ENCODE assay signal across 8 cellular contexts in the genomic region with DNA sequence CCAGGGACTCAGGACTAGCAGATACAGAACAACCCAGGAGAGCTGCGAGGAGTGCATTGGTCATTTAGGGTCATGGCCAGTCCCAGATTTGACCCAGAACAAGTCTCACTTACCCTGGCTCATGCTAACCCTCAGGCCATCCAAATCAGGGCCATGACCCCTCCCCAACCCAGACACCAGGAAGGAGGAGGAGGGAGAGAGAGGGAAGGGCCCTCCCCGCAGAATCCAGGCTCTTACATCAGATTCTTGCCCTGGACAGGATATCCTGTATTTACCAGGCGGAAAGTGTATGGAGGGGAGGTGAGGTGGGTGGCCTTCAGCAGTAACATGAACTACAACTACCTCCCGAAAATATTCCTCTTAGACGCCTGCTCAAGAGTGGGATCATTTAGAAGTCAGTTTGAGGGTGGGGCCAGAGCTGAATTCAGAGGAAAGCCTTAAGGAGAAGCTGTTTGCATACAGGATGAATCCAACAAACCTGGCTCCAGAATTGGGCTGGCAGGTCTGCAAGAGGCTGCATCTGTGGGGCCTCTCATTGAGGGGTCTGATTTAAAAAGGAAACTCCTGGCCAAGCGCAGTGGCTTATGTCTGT. TPM values are rescaled to one million over a fixed set of nuclear protein-coding genes. Genes with fewer than 3 reads are reported as not detected.
DNase-seq lines count a peak whose midpoint lies in the region; ATAC-seq, FAIRE-seq and TF ChIP-seq lines count a peak whose summit lies in the region.

No MANE protein-coding gene starts in this region.

- H3K27me3 ChIP-seq in GM23338 (ENCODE audit: insufficient read depth), result no peaks in the 10 kb centered on the region
- no peaks in the 10 kb centered on the region for H3K27me3 ChIP-seq in sigmoid colon
- no peaks in the 10 kb centered on the region for H3K27me3 ChIP-seq in small intestine (ENCODE audit: control insufficient read depth in 2 of 2, insufficient read depth in 2 of 2, low read length in 2 of 2)

- no peaks in the 10 kb centered on the region for H3K9me3 Mint-ChIP-seq in GM23338

- intact Hi-C loops in sigmoid colon (cut with DNase I), result loop anchor here (5.0 kb wide), 2 partner anchors 192 to 297 kb away; partner anchors contain the start of gene TMEM106A

- no peaks in the 10 kb centered on the region for H3K9me2 ChIP-seq in GM23338 (ENCODE audit: insufficient read depth)

- DNase-seq in GM23338 (ENCODE audit: low spot score) (no peak), RWPE1 (ENCODE audit: low spot score) (no peak), fibroblast of mammary gland (ENCODE audit: low read depth) (peak; percentile 31), sigmoid colon (no peak), GM10266 (ENCODE audit: extremely low spot score) (no peak), NCI-H1105 (lab: John Stamatoyannopoulos, UW) (no peak), small intestine (no peak)

- H3K4me1 ChIP-seq in GM23338 (ENCODE audit: insufficient read depth), result peaks cover 22% of the 10 kb centered on the region
- peaks cover 0 to 52% (median 44%) of the 10 kb centered on the region in 4 donors for H3K4me1 ChIP-seq in sigmoid colon
- peaks cover 1 to 3% of the 10 kb centered on the region in 2 donors for H3K4me1 ChIP-seq in small intestine (ENCODE audit: control insufficient read depth in 2 of 2, insufficient read depth in 1 of 2, low read depth in 1 of 2, low read length in 1 of 2)

- H3F3A ChIP-seq in GM23338 (replicated peaks; ENCODE audit: low read depth), result peaks cover 15% of the 10 kb centered on the region; the same call in 1 of the 2 replicates

- CTCF ChIA-PET in RWPE1 (lab: Yijun Ruan, JAX), result no interaction called here

- ATAC-seq in GM23338, result no peak
- no peak for ATAC-seq in HG03025 (IDR thresholded peaks at IDR 0.05; ENCODE audit: low FRiP score, unreplicated experiment)

- POLR2A ChIA-PET in RWPE1 (lab: Yijun Ruan, JAX; ENCODE audit: low non-redundant PET), result no interaction called here

- no peak for TF ChIP-seq POLR2A in sigmoid colon (IDR thresholded peaks at IDR 0.05)

- H3K4me1 Mint-ChIP-seq in GM23338, result peaks cover 36% of the 10 kb centered on the region

- H3K4me3 Mint-ChIP-seq in GM23338, result peak overlapping the region; percentile 95

- H3K27ac ChIP-seq in GM23338 (ENCODE audit: low read depth) (peak overlapping the region; percentile 85; the same call in 1 of the 2 replicates), RWPE1 (peak overlapping the region; percentile 91), sigmoid colon (peak overlapping the region; percentile 81 to 95 (median 90)), small intestine (ENCODE audit: low read depth in 1 of 2, low read length in 1 of 2) (peak overlapping the region in 1 of 2 donors; percentile 82)

- no peak overlapping the region for H2AFZ ChIP-seq in GM23338

- FAIRE-seq in small intestine (lab: Jason Lieb, UNC), result no peak

- H3K36me3 ChIP-seq in GM23338 (ENCODE audit: insufficient read depth) (peaks cover 9% of the 10 kb centered on the region; the same call in 1 of the 2 replicates), sigmoid colon (peaks cover 0 to 32% (median 21%) of the 10 kb centered on the region in 4 donors), small intestine (ENCODE audit: control insufficient read depth in 2 of 2, insufficient read depth in 2 of 2, low read length in 2 of 2) (no peaks in the 10 kb centered on the region)

- peaks cover 34% of the 10 kb centered on the region for H3K79me2 ChIP-seq in GM23338 (replicated peaks; ENCODE audit: insufficient read depth)

- H3K27me3 Mint-ChIP-seq in GM23338 (ENCODE audit: insufficient read depth, low read depth, poor library complexity), result peaks cover 15% of the 10 kb centered on the region

- 76 to 79% methylated on average over 6 of the region's 6 CpGs for WGBS in sigmoid colon, 2 donors
- WGBS in small intestine, 3 donors, result 58 to 80% (median 73%) methylated on average over 6 of the region's 6 CpGs

- TF ChIP-seq CTCF in GM23338 (conservative IDR thresholded peaks at IDR 0.05; ENCODE audit: low read depth in 2 of 2) (no peak), RWPE1 (conservative IDR thresholded peaks at IDR 0.05; ENCODE audit: low read depth) (no peak), fibroblast of mammary gland (conservative IDR thresholded peaks at IDR 0.05; ENCODE audit: control insufficient read depth, insufficient read depth, low read depth, low read length) (no peak), sigmoid colon (IDR thresholded peaks at IDR 0.05) (no peak), GM10266 (IDR thresholded peaks at IDR 0.05; ENCODE audit: control insufficient read depth, insufficient read depth, low read depth, missing control alignments) (no peak)

- H3K9me3 ChIP-seq in sigmoid colon (no peaks in the 10 kb centered on the region), small intestine (ENCODE audit: control insufficient read depth, low read depth) (no peaks in the 10 kb centered on the region)

- H3K27ac Mint-ChIP-seq in GM23338, result peak overlapping the region; percentile 91

- TF ChIP-seq EP300 in sigmoid colon (IDR thresholded peaks at IDR 0.05), result no peak

- peak overlapping the region; percentile 98 for H3K4me3 ChIP-seq in GM23338
- peak overlapping the region; percentile 93 for H3K4me3 ChIP-seq in fibroblast of mammary gland (ENCODE audit: control insufficient read depth, low read depth, low read length)
- H3K4me3 ChIP-seq in sigmoid colon, result peak overlapping the region in 3 of 4 donors; percentile 77 to 97 (median 85)
- H3K4me3 ChIP-seq in small intestine (ENCODE audit: low read depth in 1 of 2, low read length in 2 of 2), result no peak overlapping the region

- H3K4me2 ChIP-seq in GM23338, result peak overlapping the region; percentile 97

- peaks cover 10% of the 10 kb centered on the region for H4K20me1 ChIP-seq in GM23338 (replicated peaks; ENCODE audit: insufficient read depth)

- peaks cover 45% of the 10 kb centered on the region for H3K36me3 Mint-ChIP-seq in GM23338 (ENCODE audit: low read depth)

TF ChIP-seq in GM23338, 12 proteins besides CTCF, POLR2A, EP300 and RAD21 (continues in another document):
- TF ChIP-seq JUNB (IDR thresholded peaks at IDR 0.05; ENCODE audit: unreplicated experiment), result no peak
- TF ChIP-seq EZH2phosphoT487 (IDR thresholded peaks at IDR 0.05; ENCODE audit: unreplicated experiment), result no peak
- TF ChIP-seq NANOG (IDR thresholded peaks at IDR 0.05; ENCODE audit: borderline replicate concordance), result no peak
- no peak for TF ChIP-seq ETS1 (IDR thresholded peaks at IDR 0.05)

RNA-seq across cellular contexts. Expression of gene VAT1, which starts 2.1 kb away (rescaled TPM):
- 227 and 300 TPM in 2 replicates for total RNA-seq in GM23338 (2014; rRNA removed; shearing (Covaris generic))
- polyA plus RNA-seq in GM23338 (2016; fragmentation: Nextera tagmentation; extraction: Ambion mirVana) (233 and 267 TPM in 2 replicates), sigmoid colon (10 to 100 TPM; 43.0 to 85.9 (median 44.6) TPM), small intestine (10 to 100 TPM; 20.1 to 84.7 (median 48.1) TPM)
- 100 to 1,000 TPM in 3 of 4 donors, 10 to 100 TPM in 1; 77.5 to 164 (median 152) TPM for total RNA-seq in sigmoid colon

RNA-seq across cellular contexts. Expression of gene RND2, which starts 4.9 kb away (rescaled TPM):
- total RNA-seq in GM23338 (2014; rRNA removed; shearing (Covaris generic)), result 20.8 and 22.9 TPM in 2 replicates
- polyA plus RNA-seq in GM23338 (2016; fragmentation: Nextera tagmentation; extraction: Ambion mirVana) (18.5 and 20.4 TPM in 2 replicates), sigmoid colon (under 1 TPM; 0.23 to 0.63 (median 0.60) TPM), small intestine (under 1 TPM in 2 of 3 donors, not detected in 1; 0.27 to 0.67 TPM)
- 1 to 10 TPM; 2.5 to 4.6 (median 2.8) TPM for total RNA-seq in sigmoid colon

RNA-seq across cellular contexts. Expression of gene IFI35, which starts 13.5 kb away (rescaled TPM):
- total RNA-seq in GM23338 (2014; rRNA removed; shearing (Covaris generic)), result 2.3 and 3.3 TPM in 2 replicates
- polyA plus RNA-seq in GM23338 (2016; fragmentation: Nextera tagmentation; extraction: Ambion mirVana) (1.5 and 1.8 TPM in 2 replicates), sigmoid colon (10 to 100 TPM; 48.6 to 77.9 (median 65.1) TPM), small intestine (10 to 100 TPM; 58.6 to 62.4 (median 60.9) TPM)
- total RNA-seq in sigmoid colon, result 10 to 100 TPM; 22.4 to 60.2 (median 45.1) TPM

RNA-seq across cellular contexts. Expression of gene RPL27, which starts 21.9 kb away (rescaled TPM):
- 1,307 and 1,784 TPM in 2 replicates for total RNA-seq in GM23338 (2014; rRNA removed; shearing (Covaris generic))
- polyA plus RNA-seq in GM23338 (2016; fragmentation: Nextera tagmentation; extraction: Ambion mirVana) (2,722 and 2,793 TPM in 2 replicates), sigmoid colon (1,000 to 10,000 TPM; 3,316 to 4,569 (median 3,351) TPM), small intestine (1,000 to 10,000 TPM; 1,737 to 4,151 (median 2,764) TPM)
- 1,000 to 10,000 TPM; 1,576 to 2,828 (median 2,217) TPM for total RNA-seq in sigmoid colon

RNA-seq across cellular contexts. Expression of gene RUNDC1, which starts 39.8 kb away (rescaled TPM):
- total RNA-seq in GM23338 (2014; rRNA removed; shearing (Covaris generic)), result 11.1 and 11.9 TPM in 2 replicates
- 6.1 and 6.9 TPM in 2 replicates for polyA plus RNA-seq in GM23338 (2016; fragmentation: Nextera tagmentation; extraction: Ambion mirVana)
- 10 to 100 TPM in 3 of 4 donors, 1 to 10 TPM in 1; 10.0 to 13.8 (median 12.1) TPM for total RNA-seq in sigmoid colon
- polyA plus RNA-seq in sigmoid colon, result 10 to 100 TPM in 2 of 3 donors, 1 to 10 TPM in 1; 8.4 to 14.7 (median 10.2) TPM
- 1 to 10 TPM; 7.2 to 8.8 (median 7.3) TPM for polyA plus RNA-seq in small intestine

Comparison
In these comparisons a context has a peak if more than half of its experiments do, and no peak if none do; other contexts are left out.
1. H3K4me3 ChIP-seq: peak in GM23338 (single experiment), fibroblast of mammary gland (single experiment) and sigmoid colon (3 of 4); none in small intestine (0 of 2).
2. RNA of gene RND2, which starts 4.9 kb away (polyA plus RNA-seq): 18.5 to 20.4 TPM in GM23338; 0.23 to 0.63 TPM in sigmoid colon and 0.27 to 0.67 TPM in small intestine; every median in the first group is over 10 times any median in the second.
3. RNA of gene IFI35, which starts 13.5 kb away (polyA plus RNA-seq): 48.6 to 77.9 TPM in sigmoid colon and 58.6 to 62.4 TPM in small intestine; 1.5 to 1.8 TPM in GM23338; every median in the first group is over 10 times any median in the second.